In the genomic region with DNA sequence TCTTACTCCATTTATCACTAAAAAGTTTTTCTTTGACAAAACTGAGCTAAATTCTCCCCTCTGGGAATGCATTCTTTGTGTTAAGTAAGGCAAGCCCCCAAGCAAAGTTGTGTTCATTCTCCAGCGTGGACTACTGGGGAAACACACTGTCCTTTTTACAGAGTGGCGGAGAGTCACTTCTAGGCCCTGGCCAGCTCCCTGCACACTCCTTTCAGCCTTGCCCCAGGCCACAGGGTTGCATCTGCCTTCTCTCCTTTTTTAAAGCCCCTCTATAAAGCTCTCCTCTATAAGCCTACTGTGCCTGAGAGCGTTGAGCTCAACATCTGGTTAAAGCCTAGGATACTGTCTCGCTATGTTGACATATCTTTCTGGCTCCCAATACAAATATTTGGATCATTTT, we compare ENCODE assay signal across 16 cellular contexts.
DNase-seq lines count a peak whose midpoint lies in the region; ATAC-seq and TF ChIP-seq lines count a peak whose summit lies in the region.
"Had no signal": no experiment of that assay in that cellular context is flagged by ENCODE, and none has a peak within 500 bp of the region (broad histone marks: within the 10 kb centered on the region; RNA-seq: fewer than 3 reads in every experiment).

No MANE protein-coding gene starts in this region.

- no peak overlapping the region for H4K91ac ChIP-seq in H9 (ENCODE audit: insufficient read length, low read depth, low read length)

- H3K79me2 ChIP-seq in H9 (ENCODE audit: insufficient read depth, low read length): no peaks in the 10 kb centered on the region
- no peaks in the 10 kb centered on the region for H3K79me2 ChIP-seq in SU-DHL-6 (ENCODE audit: insufficient read depth, low read length)
- no peaks in the 10 kb centered on the region for H3K79me2 ChIP-seq in neural progenitor cell (ENCODE audit: low read depth)

- no peak overlapping the region for H2BK5ac ChIP-seq in H9 (ENCODE audit: insufficient read length, low read length)

- H3K36me3 Mint-ChIP-seq in H9 (ENCODE audit: insufficient read depth in 1 of 3, low read depth in 3 of 3) (peaks cover 3 to 8% (median 6%) of the 10 kb centered on the region in 3 experiments), neural progenitor cell (no peaks in the 10 kb centered on the region), CD14-positive monocyte (no peaks in the 10 kb centered on the region)
- H3K36me3 Mint-ChIP-seq: CD8-positive, alpha-beta T cell had no signal

- H4K5ac ChIP-seq in H9 (ENCODE audit: insufficient read length, low read depth, low read length): no peak overlapping the region

- no peak for ATAC-seq in GM21515 (IDR thresholded peaks at IDR 0.05; ENCODE audit: unreplicated experiment)
- ATAC-seq: A549; CD8-positive, alpha-beta T cell had no signal

- no peaks in the 10 kb centered on the region for H3F3A ChIP-seq in SU-DHL-6 (ENCODE audit: insufficient read depth)
- no peaks in the 10 kb centered on the region for H3F3A ChIP-seq in neural progenitor cell (ENCODE audit: low read depth)

- no peaks in the 10 kb centered on the region for H3K79me1 ChIP-seq in H9 (ENCODE audit: insufficient read depth, low read depth, low read length, poor library complexity, severe bottlenecking)

- H3K18ac ChIP-seq in H9 (ENCODE audit: insufficient read length, low read depth, low read length): no peak overlapping the region

- no peak overlapping the region for H2AK5ac ChIP-seq in H9 (ENCODE audit: insufficient read length, low read length)

- no peak overlapping the region for H3T11ph ChIP-seq in H9 (ENCODE audit: low read length)

- H4K20me1 ChIP-seq in H9 (ENCODE audit: control insufficient read depth, insufficient read depth, insufficient read length): no peaks in the 10 kb centered on the region
- no peaks in the 10 kb centered on the region for H4K20me1 ChIP-seq in SU-DHL-6 (ENCODE audit: low read depth, low read length)
- H4K20me1 ChIP-seq in neural progenitor cell (ENCODE audit: low read depth): no peaks in the 10 kb centered on the region

- H3K27me3 ChIP-seq in H9 (ENCODE audit: insufficient read depth, low read length) (no peaks in the 10 kb centered on the region), SU-DHL-6 (ENCODE audit: low read length) (no peaks in the 10 kb centered on the region), neural progenitor cell (no peaks in the 10 kb centered on the region)
- H3K27me3 ChIP-seq: BE2C had no signal

- H2AFZ ChIP-seq in H9 (ENCODE audit: low read length) (peak overlapping the region; percentile 14), SU-DHL-6 (ENCODE audit: low read depth, low read length, severe bottlenecking) (peak overlapping the region; percentile 12), neural progenitor cell (replicated peaks) (peak overlapping the region; percentile 28)

- H3K4me3 Mint-ChIP-seq in H9: no peak overlapping the region
- H3K4me3 Mint-ChIP-seq in neural progenitor cell: no peak overlapping the region
- H3K4me3 Mint-ChIP-seq in CD14-positive monocyte: no peak overlapping the region
- H3K4me3 Mint-ChIP-seq: CD8-positive, alpha-beta T cell had no signal

- H4K8ac ChIP-seq in H9 (replicated peaks; ENCODE audit: insufficient read length, low read depth, low read length): no peak overlapping the region

- peaks cover 2% of the 10 kb centered on the region for H3K23me2 ChIP-seq in H9 (ENCODE audit: insufficient read length, low read depth, low read length, poor library complexity, severe bottlenecking)

- no peak overlapping the region for H3K27ac Mint-ChIP-seq in H9
- H3K27ac Mint-ChIP-seq in neural progenitor cell: no peak overlapping the region
- no peak overlapping the region for H3K27ac Mint-ChIP-seq in CD14-positive monocyte
- H3K27ac Mint-ChIP-seq: CD8-positive, alpha-beta T cell had no signal

- H2BK15ac ChIP-seq in H9 (ENCODE audit: low read depth, low read length): no peak overlapping the region

- DNase-seq in H9: no peak
- DNase-seq in iPS-NIHi7 (ENCODE audit: extremely low spot score): peak; percentile 8
- DNase-seq in neural progenitor cell (ENCODE audit: low spot score): peak; percentile 4
- no peak for DNase-seq in NCI-H2029 (lab: John Stamatoyannopoulos, UW)
- no peak for DNase-seq in CD14-positive monocyte (ENCODE audit: low spot score)
- DNase-seq: BE2C; CD8-positive, alpha-beta T cell; COR-L47; DMS153; DMS79 treated with DMSO at 0.1 percent for 48 hours; EL; GDM1 had no signal

- H3K9me3 ChIP-seq in H9 (ENCODE audit: control insufficient read depth, low read depth, low read length): no peaks in the 10 kb centered on the region
- no peaks in the 10 kb centered on the region for H3K9me3 ChIP-seq in SU-DHL-6 (ENCODE audit: insufficient read depth, low read length)
- no peaks in the 10 kb centered on the region for H3K9me3 ChIP-seq in neural progenitor cell (ENCODE audit: low read depth)
- H3K9me3 ChIP-seq: A549, BE2C had no signal

- H3K9me3 Mint-ChIP-seq in H9: peaks cover 7 to 8% of the 10 kb centered on the region in 2 experiments
- peaks cover 3% of the 10 kb centered on the region for H3K9me3 Mint-ChIP-seq in neural progenitor cell
- peaks cover 2 to 6% (median 3%) of the 10 kb centered on the region in 7 donors for H3K9me3 Mint-ChIP-seq in CD14-positive monocyte

- H3K27ac ChIP-seq in H9 (ENCODE audit: insufficient read length, low read depth, low read length) (no peak overlapping the region), SU-DHL-6 (ENCODE audit: low read depth, low read length) (no peak overlapping the region), neural progenitor cell (no peak overlapping the region)
- H3K27ac ChIP-seq: A549, C4-2B had no signal

- H3K4ac ChIP-seq in H9 (ENCODE audit: low read depth, low read length): no peak overlapping the region

- no peak overlapping the region; the same call in 1 of the 2 replicates for H3K14ac ChIP-seq in H9 (ENCODE audit: insufficient read depth, low read length)

- H3K27me3 Mint-ChIP-seq in H9 (ENCODE audit: low read depth) (no peaks in the 10 kb centered on the region), neural progenitor cell (ENCODE audit: insufficient read depth, low read depth) (no peaks in the 10 kb centered on the region), CD14-positive monocyte (ENCODE audit: low read depth in 3 of 3) (no peaks in the 10 kb centered on the region)

- H3K23ac ChIP-seq in H9 (ENCODE audit: insufficient read length, low read depth, low read length): no peak overlapping the region

- no peak overlapping the region for H2BK12ac ChIP-seq in H9 (ENCODE audit: insufficient read length, low read depth, low read length)

- H3K4me3 ChIP-seq in SU-DHL-6 (ENCODE audit: insufficient read depth, low read length, poor library complexity, severe bottlenecking): no peak overlapping the region
- H3K4me3 ChIP-seq in neural progenitor cell: no peak overlapping the region
- H3K4me3 ChIP-seq: A549 had no signal

- WGBS in H9 (ENCODE audit: extremely low coverage, insufficient read length, low lambda C conversion rate): no CpG with 5 or more reads among the region's 4 CpGs

- H3K4me1 ChIP-seq in H9 (ENCODE audit: insufficient read depth, low read length) (no peaks in the 10 kb centered on the region), neural progenitor cell (no peaks in the 10 kb centered on the region)
- H3K4me1 ChIP-seq: A549 had no signal

- H3K9me2 ChIP-seq in SU-DHL-6 (replicated peaks; ENCODE audit: insufficient read depth, low read length): no peaks in the 10 kb centered on the region

- H3K4me2 ChIP-seq in H9 (ENCODE audit: insufficient read depth, insufficient read length, low read length) (no peak overlapping the region), SU-DHL-6 (ENCODE audit: low read depth, low read length, poor library complexity, severe bottlenecking) (no peak overlapping the region), neural progenitor cell (no peak overlapping the region)
- H3K4me2 ChIP-seq: A549 had no signal

- no peak overlapping the region for H2BK120ac ChIP-seq in H9 (ENCODE audit: low read depth, low read length, poor library complexity, severe bottlenecking)

- H2BK20ac ChIP-seq in H9 (ENCODE audit: low read depth, low read length, poor library complexity, severe bottlenecking): no peak overlapping the region

- H3K36me3 ChIP-seq in SU-DHL-6 (ENCODE audit: low read length) (no peaks in the 10 kb centered on the region), neural progenitor cell (no peaks in the 10 kb centered on the region)
- H3K36me3 ChIP-seq: BE2C had no signal

- intact Hi-C loops in CD14-positive monocyte (cut with micrococcal nuclease): no loop called here

- H3K9ac ChIP-seq in H9 (ENCODE audit: extremely low read depth, insufficient read length, low read length) (no peak overlapping the region), SU-DHL-6 (ENCODE audit: low read length) (no peak overlapping the region), neural progenitor cell (no peak overlapping the region)

- H3K4me1 Mint-ChIP-seq in H9 (no peaks in the 10 kb centered on the region), neural progenitor cell (no peaks in the 10 kb centered on the region), CD14-positive monocyte (no peaks in the 10 kb centered on the region)

- no peak overlapping the region for H3K56ac ChIP-seq in H9 (ENCODE audit: insufficient read length, low read depth, low read length)

- no peak for TF ChIP-seq CTCF in H9 (conservative IDR thresholded peaks at IDR 0.05)
- TF ChIP-seq CTCF in SU-DHL-6 (IDR thresholded peaks at IDR 0.05; ENCODE audit: insufficient read depth, low read length, poor library complexity, severe bottlenecking): no peak
- no peak for TF ChIP-seq CTCF in neural progenitor cell (IDR thresholded peaks at IDR 0.05)
- TF ChIP-seq CTCF in CD14-positive monocyte (IDR thresholded peaks at IDR 0.05): no peak

Comparison
In these comparisons a context has a peak if more than half of its experiments do, and no peak if none do; other contexts are left out.
1. DNase-seq: peak in iPS-NIHi7 (single experiment) and neural progenitor cell (single experiment); none in H9 (single experiment), NCI-H2029 (single experiment) and CD14-positive monocyte (single experiment).
2. Peak in every context shown above with its lines, with median percentiles within 50 percentile points of each other: H2AFZ ChIP-seq.